ENCODE assay signal across 1 cellular context in genomic region chr10:109726473-109726872, GRCh38.
TF ChIP-seq lines count a peak whose summit lies in the region.

No MANE protein-coding gene starts in this region.

TF ChIP-seq in SK-N-SH, 30 proteins besides CTCF, POLR2A, EP300 and RAD21 (continued from another document):
- no peak for TF ChIP-seq REST (IDR thresholded peaks at IDR 0.05; ENCODE audit: low read depth, low read length)
- TF ChIP-seq YY1 (IDR thresholded peaks at IDR 0.05; ENCODE audit: low read depth): no peak
- no peak for TF ChIP-seq SMC3 (IDR thresholded peaks at IDR 0.05; ENCODE audit: low read depth, low read length)
- no peak for TF ChIP-seq FOXJ3 (CRISPR knock-in tag; IDR thresholded peaks at IDR 0.05)
- TF ChIP-seq MXI1 (IDR thresholded peaks at IDR 0.05; ENCODE audit: low read depth, low read length): no peak
- no peak for TF ChIP-seq GATA2 (CRISPR knock-in tag; IDR thresholded peaks at IDR 0.05)
- TF ChIP-seq FOXM1 (IDR thresholded peaks at IDR 0.05; ENCODE audit: low read depth): no peak
- no peak for TF ChIP-seq NFIC (IDR thresholded peaks at IDR 0.05; ENCODE audit: borderline replicate concordance)
- TF ChIP-seq ZBTB33 (IDR thresholded peaks at IDR 0.05; ENCODE audit: borderline replicate concordance, low read depth): no peak
- TF ChIP-seq TEAD4 (IDR thresholded peaks at IDR 0.05; ENCODE audit: borderline replicate concordance, insufficient read depth): no peak
- no peak for TF ChIP-seq MEF2A (IDR thresholded peaks at IDR 0.05; ENCODE audit: borderline replicate concordance, low read depth)
- TF ChIP-seq EZH2phosphoT487 (IDR thresholded peaks at IDR 0.05; ENCODE audit: borderline replicate concordance, low read depth): no peak
- TF ChIP-seq SIN3A (IDR thresholded peaks at IDR 0.05; ENCODE audit: borderline replicate concordance, low read depth, low read length): no peak
